In the genomic region with DNA sequence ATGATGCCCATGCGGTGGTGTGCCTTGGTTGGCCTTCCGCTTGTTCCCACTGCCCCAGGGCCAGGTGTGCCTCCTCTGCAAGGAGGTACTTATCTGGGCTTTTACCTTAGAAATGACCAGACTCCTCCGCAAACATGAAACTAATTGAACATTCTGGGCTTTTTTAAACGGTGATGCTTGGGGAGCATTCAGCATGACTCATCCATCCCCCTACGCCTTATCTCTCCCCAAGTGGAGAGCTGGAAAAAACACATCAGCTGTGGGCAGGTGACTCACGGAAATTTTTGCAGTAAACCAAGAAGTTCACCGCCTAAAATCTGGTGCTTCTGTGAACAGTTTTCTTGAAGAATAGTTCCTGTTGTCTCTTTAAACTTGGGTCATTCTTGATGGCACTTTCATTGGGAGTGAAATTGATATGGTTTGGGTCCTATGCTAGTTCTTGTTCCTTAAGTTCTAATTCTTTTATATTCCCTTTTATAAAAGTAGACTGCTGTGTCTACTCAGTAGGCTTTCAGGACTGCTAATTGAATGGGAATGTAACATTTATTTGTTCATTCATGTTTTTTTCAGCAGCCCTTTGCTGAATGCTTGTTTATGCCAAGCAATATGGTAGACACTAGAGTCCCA, we compare ENCODE assay signal across 8 cellular contexts. TPM values are rescaled to one million over a fixed set of nuclear protein-coding genes. Genes with fewer than 3 reads are reported as not detected.
DNase-seq lines count a peak whose midpoint lies in the region; ATAC-seq and TF ChIP-seq lines count a peak whose summit lies in the region.

No MANE protein-coding gene starts in this region.

- POLR2A ChIA-PET in activated naive CD8-positive, alpha-beta T cell treated with anti-CD3 and anti-CD28 coated beads, Interleukin-2, amount 10 ng/mL, durations not matched to agents 7 days and 5 days (lab: Charles Lee): interaction anchor here (1.3 to 2.8 kb wide), 2 partner anchors 38 to 40 kb away, joined by 3 to 13 read pairs; partner anchors contain the start of gene SFXN1
- POLR2A ChIA-PET in WTC11 (lab: Charles Lee): no interaction called here

- H3K4me1 Mint-ChIP-seq in activated naive CD8-positive, alpha-beta T cell treated with anti-CD3 and anti-CD28 coated beads, Interleukin-2, amount 10 ng/mL, durations not matched to agents 7 days and 5 days: peaks cover 72% of the 10 kb centered on the region
- no peaks in the 10 kb centered on the region for H3K4me1 Mint-ChIP-seq in WTC11

- H3K4me3 ChIP-seq in AG10803 (ENCODE audit: low read length) (no peak overlapping the region), retinal pigment epithelial cell (ENCODE audit: low read length) (no peak overlapping the region)

- CTCF ChIA-PET in WTC11 (lab: Charles Lee): no interaction called here

- DNase-seq in AG10803 (ENCODE audit: low read depth) (peak; percentile 18), T-helper 9 cell (peak; percentile 12), retinal pigment epithelial cell (ENCODE audit: low read depth) (peak; percentile 13), WTC11 (ENCODE audit: low spot score) (no peak)
- peak; percentile 47 for DNase-seq in activated naive CD8-positive, alpha-beta T cell treated with anti-CD3 and anti-CD28 coated beads, Interleukin-2, amount 10 ng/mL, durations not matched to agents 7 days and 5 days

- TF ChIP-seq CTCF in AG10803 (conservative IDR thresholded peaks at IDR 0.05; ENCODE audit: low read length) (no peak), retinal pigment epithelial cell (conservative IDR thresholded peaks at IDR 0.05; ENCODE audit: low read depth, low read length) (no peak), WTC11 (IDR thresholded peaks at IDR 0.05) (no peak)

- peak overlapping the region; percentile 83 for H3K27ac Mint-ChIP-seq in activated naive CD8-positive, alpha-beta T cell treated with anti-CD3 and anti-CD28 coated beads, Interleukin-2, amount 10 ng/mL, durations not matched to agents 7 days and 5 days
- no peak overlapping the region for H3K27ac Mint-ChIP-seq in WTC11

- peaks cover 10% of the 10 kb centered on the region for H3K9me3 Mint-ChIP-seq in activated naive CD8-positive, alpha-beta T cell treated with anti-CD3 and anti-CD28 coated beads, Interleukin-2, amount 10 ng/mL, durations not matched to agents 7 days and 5 days
- H3K9me3 Mint-ChIP-seq in WTC11: peaks cover 7% of the 10 kb centered on the region; the same call in 1 of the 2 replicates

- peak overlapping the region; percentile 56 for H3K4me3 Mint-ChIP-seq in activated naive CD8-positive, alpha-beta T cell treated with anti-CD3 and anti-CD28 coated beads, Interleukin-2, amount 10 ng/mL, durations not matched to agents 7 days and 5 days
- H3K4me3 Mint-ChIP-seq in WTC11: no peak overlapping the region

- no peaks in the 10 kb centered on the region for H3K27me3 Mint-ChIP-seq in activated naive CD8-positive, alpha-beta T cell treated with anti-CD3 and anti-CD28 coated beads, Interleukin-2, amount 10 ng/mL, durations not matched to agents 7 days and 5 days
- H3K27me3 Mint-ChIP-seq in WTC11 (ENCODE audit: low read depth): no peaks in the 10 kb centered on the region

- peak; percentile 25 for ATAC-seq in activated naive CD8-positive, alpha-beta T cell treated with anti-CD3 and anti-CD28 coated beads, Interleukin-2, amount 10 ng/mL, durations not matched to agents 7 days and 5 days (ENCODE audit: low read depth)
- ATAC-seq in HG03439 (IDR thresholded peaks at IDR 0.05; ENCODE audit: unreplicated experiment): no peak
- ATAC-seq in WTC11: no peak
- no peak for ATAC-seq in HG03571 (IDR thresholded peaks at IDR 0.05; ENCODE audit: unreplicated experiment)
- no peak for ATAC-seq in GM18517 (IDR thresholded peaks at IDR 0.05; ENCODE audit: unreplicated experiment)

- H3K36me3 Mint-ChIP-seq in activated naive CD8-positive, alpha-beta T cell treated with anti-CD3 and anti-CD28 coated beads, Interleukin-2, amount 10 ng/mL, durations not matched to agents 7 days and 5 days: peaks cover 72% of the 10 kb centered on the region
- H3K36me3 Mint-ChIP-seq in WTC11: peaks cover 81% of the 10 kb centered on the region

TF ChIP-seq in WTC11, 78 proteins besides CTCF, POLR2A, EP300 and RAD21:
- TF ChIP-seq ZMAT4 (CRISPR knock-in tag; IDR thresholded peaks at IDR 0.05): no peak
- TF ChIP-seq PREB (CRISPR knock-in tag; IDR thresholded peaks at IDR 0.05; ENCODE audit: borderline replicate concordance): no peak
- TF ChIP-seq, protein P1, sequence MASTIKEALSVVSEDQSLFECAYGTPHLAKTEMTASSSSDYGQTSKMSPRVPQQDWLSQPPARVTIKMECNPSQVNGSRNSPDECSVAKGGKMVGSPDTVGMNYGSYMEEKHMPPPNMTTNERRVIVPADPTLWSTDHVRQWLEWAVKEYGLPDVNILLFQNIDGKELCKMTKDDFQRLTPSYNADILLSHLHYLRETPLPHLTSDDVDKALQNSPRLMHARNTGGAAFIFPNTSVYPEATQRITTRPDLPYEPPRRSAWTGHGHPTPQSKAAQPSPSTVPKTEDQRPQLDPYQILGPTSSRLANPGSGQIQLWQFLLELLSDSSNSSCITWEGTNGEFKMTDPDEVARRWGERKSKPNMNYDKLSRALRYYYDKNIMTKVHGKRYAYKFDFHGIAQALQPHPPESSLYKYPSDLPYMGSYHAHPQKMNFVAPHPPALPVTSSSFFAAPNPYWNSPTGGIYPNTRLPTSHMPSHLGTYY (CRISPR knock-in tag; IDR thresholded peaks at IDR 0.05): no peak
- TF ChIP-seq GABPB1 (CRISPR knock-in tag; IDR thresholded peaks at IDR 0.05): no peak
- TF ChIP-seq TEAD4 (CRISPR knock-in tag; IDR thresholded peaks at IDR 0.05): no peak
- no peak for TF ChIP-seq ESRRA (CRISPR knock-in tag; IDR thresholded peaks at IDR 0.05; ENCODE audit: borderline replicate concordance)
- no peak for TF ChIP-seq ELF4 (CRISPR knock-in tag; IDR thresholded peaks at IDR 0.05; ENCODE audit: low read depth)
- TF ChIP-seq ZNF317 (CRISPR knock-in tag; IDR thresholded peaks at IDR 0.05; ENCODE audit: borderline replicate concordance, low read depth): no peak
- TF ChIP-seq MYBL2 (CRISPR knock-in tag; IDR thresholded peaks at IDR 0.05): no peak
- no peak for TF ChIP-seq ATF6 (CRISPR knock-in tag; IDR thresholded peaks at IDR 0.05)
- TF ChIP-seq MAX (CRISPR knock-in tag; IDR thresholded peaks at IDR 0.05): no peak
- TF ChIP-seq EMX1 (CRISPR knock-in tag; IDR thresholded peaks at IDR 0.05): no peak
- TF ChIP-seq HMGA2 (CRISPR knock-in tag; IDR thresholded peaks at IDR 0.05): no peak
- TF ChIP-seq ZNF219 (CRISPR knock-in tag; IDR thresholded peaks at IDR 0.05; ENCODE audit: borderline replicate concordance): no peak
- TF ChIP-seq ZNF232 (CRISPR knock-in tag; IDR thresholded peaks at IDR 0.05): no peak
- no peak for TF ChIP-seq ZNF263 (CRISPR knock-in tag; IDR thresholded peaks at IDR 0.05; ENCODE audit: low read depth)
- no peak for TF ChIP-seq FOXP1 (CRISPR knock-in tag; IDR thresholded peaks at IDR 0.05; ENCODE audit: borderline replicate concordance)
- TF ChIP-seq NFE2L1 (CRISPR knock-in tag; IDR thresholded peaks at IDR 0.05): no peak

RNA-seq across cellular contexts. Expression of gene SFXN1, which starts 39.6 kb away (rescaled TPM):
- total RNA-seq in activated naive CD8-positive, alpha-beta T cell treated with anti-CD3 and anti-CD28 coated beads, Interleukin-2, amount 10 ng/mL, durations not matched to agents 7 days and 5 days: 100 to 1,000 TPM; 188 to 194 TPM
- 82.9 to 96.1 TPM (median 85.6 TPM) in 3 replicates for total RNA-seq in WTC11 (2021)
